In the genomic region with DNA sequence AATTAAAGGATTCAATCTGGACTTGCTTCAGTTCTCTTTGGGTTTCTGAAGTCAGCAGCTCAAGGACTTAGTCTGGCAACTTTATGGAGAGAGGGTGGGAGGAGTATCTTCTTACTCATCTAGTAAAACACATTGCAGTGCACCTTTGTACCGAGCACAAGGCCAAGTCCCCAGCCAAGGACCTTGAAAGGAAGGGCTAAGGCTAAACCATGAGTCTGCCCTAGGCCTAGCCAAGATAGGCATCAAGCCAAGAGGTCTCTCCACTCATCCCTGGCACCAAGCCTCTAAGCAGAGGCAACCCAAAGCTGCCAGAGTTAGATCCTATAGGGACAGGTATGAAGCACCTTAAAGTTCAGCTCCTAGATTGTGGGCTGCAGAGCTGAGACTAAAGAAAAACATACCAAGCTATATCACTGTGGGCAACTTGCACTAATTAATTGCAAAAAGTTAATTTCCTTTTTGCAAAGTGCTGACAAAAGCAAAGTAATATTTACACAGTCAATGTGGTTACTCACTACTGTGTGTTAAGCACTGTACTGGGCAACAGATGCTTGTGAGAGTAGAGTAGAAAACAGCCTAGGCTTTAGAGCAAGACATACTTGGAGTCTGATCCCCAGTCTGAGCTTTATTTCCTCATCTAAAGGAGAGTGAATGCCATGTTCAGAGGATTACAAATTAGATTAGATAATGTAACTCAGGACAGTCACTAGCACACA, we compare ENCODE assay signal across 1 cellular context.
TF ChIP-seq lines count a peak whose summit lies in the region.

No MANE protein-coding gene starts in this region.

TF ChIP-seq in SK-N-SH, 30 proteins besides CTCF, POLR2A, EP300 and RAD21 (continued from another document):
- TF ChIP-seq, protein P1, sequence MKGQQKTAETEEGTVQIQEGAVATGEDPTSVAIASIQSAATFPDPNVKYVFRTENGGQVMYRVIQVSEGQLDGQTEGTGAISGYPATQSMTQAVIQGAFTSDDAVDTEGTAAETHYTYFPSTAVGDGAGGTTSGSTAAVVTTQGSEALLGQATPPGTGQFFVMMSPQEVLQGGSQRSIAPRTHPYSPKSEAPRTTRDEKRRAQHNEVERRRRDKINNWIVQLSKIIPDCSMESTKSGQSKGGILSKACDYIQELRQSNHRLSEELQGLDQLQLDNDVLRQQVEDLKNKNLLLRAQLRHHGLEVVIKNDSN (IDR thresholded peaks at IDR 0.05; ENCODE audit: borderline replicate concordance, low read depth) = no peak
